ENCODE assay signal across 27 cellular contexts in the genomic region with DNA sequence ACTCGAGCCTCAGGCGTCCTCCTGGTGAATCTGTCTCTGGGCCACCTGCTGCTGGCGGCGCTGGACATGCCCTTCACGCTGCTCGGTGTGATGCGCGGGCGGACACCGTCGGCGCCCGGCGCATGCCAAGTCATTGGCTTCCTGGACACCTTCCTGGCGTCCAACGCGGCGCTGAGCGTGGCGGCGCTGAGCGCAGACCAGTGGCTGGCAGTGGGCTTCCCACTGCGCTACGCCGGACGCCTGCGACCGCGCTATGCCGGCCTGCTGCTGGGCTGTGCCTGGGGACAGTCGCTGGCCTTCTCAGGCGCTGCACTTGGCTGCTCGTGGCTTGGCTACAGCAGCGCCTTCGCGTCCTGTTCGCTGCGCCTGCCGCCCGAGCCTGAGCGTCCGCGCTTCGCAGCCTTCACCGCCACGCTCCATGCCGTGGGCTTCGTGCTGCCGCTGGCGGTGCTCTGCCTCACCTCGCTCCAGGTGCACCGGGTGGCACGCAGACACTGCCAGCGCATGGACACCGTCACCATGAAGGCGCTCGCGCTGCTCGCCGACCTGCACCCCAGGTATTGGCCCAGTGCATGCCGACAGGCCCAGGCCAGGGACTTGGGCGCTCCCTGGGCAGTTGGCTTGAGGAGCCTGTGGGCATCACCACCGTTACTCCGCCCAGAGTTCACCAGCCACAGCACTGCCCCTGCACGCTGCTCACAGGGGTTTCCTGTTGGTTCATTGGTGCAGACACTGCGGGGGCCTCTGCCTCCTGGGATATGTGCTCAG. TPM values are rescaled to one million over a fixed set of nuclear protein-coding genes. Genes with fewer than 3 reads are reported as not detected.
DNase-seq lines count a peak whose midpoint lies in the region; ATAC-seq lines count a peak whose summit lies in the region.
"Had no signal": no experiment of that assay in that cellular context is flagged by ENCODE, and none has a peak within 500 bp of the region (broad histone marks: within the 10 kb centered on the region; RNA-seq: fewer than 3 reads in every experiment).

No MANE protein-coding gene starts in this region.

- H4K91ac ChIP-seq in trophoblast cell (ENCODE audit: low read depth, low read length) = no peak overlapping the region

- H3K9me3 Mint-ChIP-seq in activated CD8-positive, alpha-beta memory T cell treated with anti-CD3 and anti-CD28 coated beads, Interleukin-2, amount 10 ng/mL, durations not matched to agents 7 days and 5 days (ENCODE audit: low read depth) = no peaks in the 10 kb centered on the region
- H3K9me3 Mint-ChIP-seq: activated naive CD4-positive, alpha-beta T cell treated with anti-CD3 and anti-CD28 coated beads, Interleukin-2, amount 50 U/mL, for 24 hours; CD8-positive, alpha-beta T cell; neural crest cell had no signal

- no peak overlapping the region for H3K27ac Mint-ChIP-seq in activated CD8-positive, alpha-beta memory T cell treated with anti-CD3 and anti-CD28 coated beads, Interleukin-2, amount 10 ng/mL, durations not matched to agents 7 days and 5 days
- H3K27ac Mint-ChIP-seq: activated naive CD4-positive, alpha-beta T cell treated with anti-CD3 and anti-CD28 coated beads, Interleukin-2, amount 50 U/mL, for 24 hours; CD8-positive, alpha-beta T cell had no signal

- H3K4me1 Mint-ChIP-seq in activated CD8-positive, alpha-beta memory T cell treated with anti-CD3 and anti-CD28 coated beads, Interleukin-2, amount 10 ng/mL, durations not matched to agents 7 days and 5 days = no peaks in the 10 kb centered on the region
- H3K4me1 Mint-ChIP-seq: activated naive CD4-positive, alpha-beta T cell treated with anti-CD3 and anti-CD28 coated beads, Interleukin-2, amount 50 U/mL, for 24 hours; neural crest cell had no signal

- H2BK5ac ChIP-seq in trophoblast cell (ENCODE audit: low read depth, low read length, poor library complexity) = no peak overlapping the region

- 32% methylated on average over 66 of the region's 66 CpGs for WGBS in HUES64
- no CpG with 5 or more reads among the region's 66 CpGs for WGBS in trophoblast cell (ENCODE audit: extremely low coverage, insufficient coverage, insufficient read length)

- CTCF ChIA-PET in activated CD8-positive, alpha-beta memory T cell treated with anti-CD3 and anti-CD28 coated beads, Interleukin-2, amount 10 ng/mL, durations not matched to agents 7 days and 5 days (lab: Charles Lee) = no interaction called here

- ATAC-seq in activated CD8-positive, alpha-beta memory T cell treated with anti-CD3 and anti-CD28 coated beads, Interleukin-2, amount 10 ng/mL, durations not matched to agents 7 days and 5 days = no peak
- ATAC-seq in HG02610 (IDR thresholded peaks at IDR 0.05; ENCODE audit: unreplicated experiment) = no peak
- ATAC-seq: CD8-positive, alpha-beta T cell had no signal

- H3K27me3 ChIP-seq in HUES64 (ENCODE audit: insufficient read depth, low read length) = peaks cover 61% of the 10 kb centered on the region
- peaks cover 32% of the 10 kb centered on the region for H3K27me3 ChIP-seq in iPS-15b (ENCODE audit: control insufficient read depth, insufficient read depth, low read length)
- no peaks in the 10 kb centered on the region for H3K27me3 ChIP-seq in trophoblast cell (ENCODE audit: insufficient read depth, low read length)

- H3K27ac ChIP-seq in HUES64 (ENCODE audit: low read depth, low read length) (no peak overlapping the region), trophoblast cell (ENCODE audit: low read depth, low read length) (no peak overlapping the region)
- H3K27ac ChIP-seq: esophagus squamous epithelium, gastroesophageal sphincter, psoas muscle, thoracic aorta had no signal

- no peak overlapping the region for H3K18ac ChIP-seq in trophoblast cell (ENCODE audit: low read length)

- H3K9ac ChIP-seq in ES-I3 (ENCODE audit: low read depth, low read length) (peak overlapping the region; percentile 30; the same call in 1 of the 2 replicates), HUES64 (ENCODE audit: low read depth, low read length) (no peak overlapping the region), iPS-15b (ENCODE audit: low read depth, low read length) (no peak overlapping the region), trophoblast cell (ENCODE audit: low read length) (no peak overlapping the region)

- no peak overlapping the region for H2AFZ ChIP-seq in trophoblast cell (ENCODE audit: insufficient read depth, low read length, poor library complexity)

- H3K36me3 Mint-ChIP-seq in activated CD8-positive, alpha-beta memory T cell treated with anti-CD3 and anti-CD28 coated beads, Interleukin-2, amount 10 ng/mL, durations not matched to agents 7 days and 5 days = no peaks in the 10 kb centered on the region
- H3K36me3 Mint-ChIP-seq: activated naive CD4-positive, alpha-beta T cell treated with anti-CD3 and anti-CD28 coated beads, Interleukin-2, amount 50 U/mL, for 24 hours; CD8-positive, alpha-beta T cell had no signal

- H3K4me3 Mint-ChIP-seq in activated CD8-positive, alpha-beta memory T cell treated with anti-CD3 and anti-CD28 coated beads, Interleukin-2, amount 10 ng/mL, durations not matched to agents 7 days and 5 days = no peak overlapping the region
- H3K4me3 Mint-ChIP-seq: activated naive CD4-positive, alpha-beta T cell treated with anti-CD3 and anti-CD28 coated beads, Interleukin-2, amount 50 U/mL, for 24 hours; CD8-positive, alpha-beta T cell; neural crest cell had no signal

- no peaks in the 10 kb centered on the region for H3K36me3 ChIP-seq in ES-I3 (ENCODE audit: insufficient read depth, low read length)
- no peaks in the 10 kb centered on the region for H3K36me3 ChIP-seq in HUES64 (ENCODE audit: insufficient read depth, low read length)
- H3K36me3 ChIP-seq in iPS-15b (ENCODE audit: control insufficient read depth, insufficient read depth, low read length) = peaks cover 2% of the 10 kb centered on the region
- H3K36me3 ChIP-seq in trophoblast cell (ENCODE audit: control insufficient read depth in 1 of 2, insufficient read depth in 2 of 2, low read length in 2 of 2) = peaks cover 0 to 3% of the 10 kb centered on the region in 2 experiments
- H3K36me3 ChIP-seq: esophagus squamous epithelium, gastroesophageal sphincter, HAP-1, thoracic aorta had no signal

- no peaks in the 10 kb centered on the region for H3K79me2 ChIP-seq in trophoblast cell (ENCODE audit: control insufficient read depth, insufficient read depth, low read length, poor library complexity)

- H3K23ac ChIP-seq in trophoblast cell (ENCODE audit: low read length) = no peak overlapping the region

- no peak overlapping the region for H2AK5ac ChIP-seq in trophoblast cell (ENCODE audit: low read length)

- H3K14ac ChIP-seq in trophoblast cell (ENCODE audit: low read length) = no peak overlapping the region

- DNase-seq in trophoblast cell (peak in 1 of 2 donors; percentile 50), DMS79 treated with DMSO at 0.1 percent for 48 hours (lab: John Stamatoyannopoulos, UW) (no peak)
- no peak for DNase-seq in activated CD8-positive, alpha-beta memory T cell treated with anti-CD3 and anti-CD28 coated beads, Interleukin-2, amount 50 U/mL, for 4 hours
- no peak for DNase-seq in activated CD8-positive, alpha-beta memory T cell treated with anti-CD3 and anti-CD28 coated beads, Interleukin-2, amount 10 ng/mL, durations not matched to agents 7 days and 5 days
- DNase-seq: DMS153; effector CD8-positive, alpha-beta T cell; esophagus squamous epithelium; GDM1; NCI-H1694 treated with DMSO at 0.1 percent for 48 hours; NCI-H2171 treated with DMSO at 0.1 percent for 48 hours; NCI-H69; SW 1271 had no signal

- no peak overlapping the region for H2BK120ac ChIP-seq in trophoblast cell (ENCODE audit: insufficient read depth, low read length, poor library complexity)

- H3K27me3 Mint-ChIP-seq in activated CD8-positive, alpha-beta memory T cell treated with anti-CD3 and anti-CD28 coated beads, Interleukin-2, amount 10 ng/mL, durations not matched to agents 7 days and 5 days = peaks cover 2% of the 10 kb centered on the region

- H3K9me3 ChIP-seq in ES-I3 (ENCODE audit: control insufficient read depth, insufficient read depth, low read length) (no peaks in the 10 kb centered on the region), HUES64 (ENCODE audit: insufficient read depth, low read depth, low read length) (no peaks in the 10 kb centered on the region), iPS-15b (ENCODE audit: control insufficient read depth, insufficient read depth, low read length) (no peaks in the 10 kb centered on the region), trophoblast cell (ENCODE audit: insufficient read depth, low read depth, low read length) (peaks cover 1% of the 10 kb centered on the region)
- H3K9me3 ChIP-seq: esophagus squamous epithelium, gastroesophageal sphincter, HAP-1, psoas muscle, thoracic aorta had no signal

- no peak overlapping the region for H2BK12ac ChIP-seq in trophoblast cell (ENCODE audit: low read length)

- peak overlapping the region; percentile 60 for H3K4me2 ChIP-seq in trophoblast cell (ENCODE audit: low read length)

- H4K8ac ChIP-seq in trophoblast cell (ENCODE audit: low read depth, low read length) = no peak overlapping the region

- H3K4me3 ChIP-seq in HUES64 (ENCODE audit: low read length) (peak overlapping the region; percentile 49), iPS-15b (ENCODE audit: low read depth, low read length) (peak overlapping the region; percentile 59), trophoblast cell (ENCODE audit: low read depth, low read length) (peak overlapping the region; percentile 49)
- H3K4me3 ChIP-seq: esophagus squamous epithelium, gastroesophageal sphincter, HAP-1, psoas muscle, thoracic aorta had no signal

- no peak overlapping the region for H4K12ac ChIP-seq in trophoblast cell (ENCODE audit: low read depth, low read length)

- H3K4me1 ChIP-seq in ES-I3 (ENCODE audit: insufficient read depth, low read length) = peaks cover 7% of the 10 kb centered on the region
- peaks cover 4% of the 10 kb centered on the region; the same call in 1 of the 2 replicates for H3K4me1 ChIP-seq in HUES64 (ENCODE audit: insufficient read depth, low read length)
- peaks cover 4% of the 10 kb centered on the region for H3K4me1 ChIP-seq in iPS-15b (ENCODE audit: control insufficient read depth, insufficient read depth, low read length)
- peaks cover 7 to 23% of the 10 kb centered on the region in 2 experiments for H3K4me1 ChIP-seq in trophoblast cell (ENCODE audit: control insufficient read depth in 1 of 2, insufficient read depth in 2 of 2, low read length in 2 of 2)
- H3K4me1 ChIP-seq: gastroesophageal sphincter, HAP-1, psoas muscle had no signal

- no peak overlapping the region for H3K4ac ChIP-seq in trophoblast cell (ENCODE audit: low read depth, low read length)

- H3K79me1 ChIP-seq in trophoblast cell (ENCODE audit: low read length) = peaks cover 10% of the 10 kb centered on the region

RNA-seq across cellular contexts. Expression of a gene that starts 1.1 kb away (rescaled TPM):
- polyA plus RNA-seq in HUES64 (2013, experiment 1 of 2) = 0.35 TPM
- polyA plus RNA-seq in HUES64 (2013, experiment 2 of 2) = 0.70 TPM
- polyA plus RNA-seq in trophoblast cell (2013) = 13.9 and 15.5 TPM in 2 replicates
- not detected for total RNA-seq in activated CD8-positive, alpha-beta memory T cell treated with anti-CD3 and anti-CD28 coated beads, Interleukin-2, amount 10 ng/mL, durations not matched to agents 7 days and 5 days
- total RNA-seq: activated CD8-positive, alpha-beta memory T cell treated with anti-CD3 and anti-CD28 coated beads for 36 hours; CD8-positive, alpha-beta T cell; gastroesophageal sphincter; left lobe of liver; mononuclear cell; neural crest cell; psoas muscle; thoracic aorta had no signal
- polyA plus RNA-seq: psoas muscle, small intestine had no signal

RNA-seq across cellular contexts. Expression of a gene that starts 11.3 kb away (rescaled TPM):
- 9.1 TPM for polyA plus RNA-seq in HUES64 (2013, experiment 1 of 2)
- polyA plus RNA-seq in HUES64 (2013, experiment 2 of 2) = 9.4 TPM
- 41.6 and 41.8 TPM in 2 replicates for polyA plus RNA-seq in trophoblast cell (2013)
- total RNA-seq in activated CD8-positive, alpha-beta memory T cell treated with anti-CD3 and anti-CD28 coated beads, Interleukin-2, amount 10 ng/mL, durations not matched to agents 7 days and 5 days = not detected
- total RNA-seq: activated CD8-positive, alpha-beta memory T cell treated with anti-CD3 and anti-CD28 coated beads for 36 hours; CD8-positive, alpha-beta T cell; mononuclear cell; neural crest cell; psoas muscle had no signal
